ENCODE assay signal across 21 cellular contexts in the genomic region with DNA sequence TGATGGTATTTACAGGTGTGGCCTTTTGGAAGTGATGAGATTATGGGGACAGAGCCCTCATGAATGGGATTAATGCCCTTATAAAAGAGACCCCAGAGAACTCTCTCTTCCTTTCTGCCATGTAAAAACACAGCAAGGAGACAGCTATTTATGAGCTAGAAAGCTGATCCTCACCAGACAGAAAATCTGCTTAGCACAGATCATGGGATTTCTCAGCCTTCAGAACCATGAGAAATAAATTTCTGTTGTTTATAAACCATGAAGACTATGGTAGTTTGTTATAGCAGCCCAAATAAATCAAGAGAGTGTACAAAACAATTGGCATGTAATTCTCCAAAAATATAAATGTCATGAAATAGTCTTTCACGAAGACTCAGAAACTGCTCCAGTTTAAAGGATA.
"Had no signal": no experiment of that assay in that cellular context is flagged by ENCODE, and none has a peak within 500 bp of the region (broad histone marks: within the 10 kb centered on the region; RNA-seq: fewer than 3 reads in every experiment).

No MANE protein-coding gene starts in this region.

- H3K27ac ChIP-seq: esophagus muscularis mucosa, gastroesophageal sphincter, hepatocyte, lower lobe of right lung had no signal

- H3K27me3 ChIP-seq: esophagus muscularis mucosa, gastroesophageal sphincter, heart left ventricle, hepatocyte had no signal

- H3K27ac Mint-ChIP-seq: dendritic cell treated with granulocyte-macrophage colony-stimulating factor and Interleukin-4, amounts not matched to agents 40 ng/mL and 50 ng/mL, for 4 days; immature natural killer cell; mesothelial cell of epicardium; naive thymus-derived CD8-positive, alpha-beta T cell had no signal

- H3K4me2 ChIP-seq: hepatocyte had no signal

- H3K9me3 Mint-ChIP-seq: dendritic cell treated with granulocyte-macrophage colony-stimulating factor and Interleukin-4, amounts not matched to agents 40 ng/mL and 50 ng/mL, for 4 days; naive B cell; naive thymus-derived CD8-positive, alpha-beta T cell had no signal

- ATAC-seq: gastroesophageal sphincter; heart left ventricle; left colon; left lobe of liver; left ventricle myocardium superior; lower lobe of right lung; mucosa of descending colon; naive thymus-derived CD8-positive, alpha-beta T cell had no signal

- H3K4me1 ChIP-seq: heart left ventricle, lower lobe of right lung had no signal

- H3K9me3 ChIP-seq: esophagus muscularis mucosa, gastroesophageal sphincter, heart left ventricle, lower lobe of right lung, mucosa of descending colon had no signal

- H3K79me2 ChIP-seq: hepatocyte had no signal

- DNase-seq: cortex of kidney; effector memory CD4-positive, alpha-beta T cell; foreskin fibroblast; heart left ventricle; hypothalamus; immature natural killer cell; islet precursor cell; kidney; kidney glomerular epithelial cell; left colon; left ventricle myocardium superior; lower lobe of right lung; mucosa of descending colon; naive B cell; naive thymus-derived CD8-positive, alpha-beta T cell had no signal

- H3K4me3 Mint-ChIP-seq: dendritic cell treated with granulocyte-macrophage colony-stimulating factor and Interleukin-4, amounts not matched to agents 40 ng/mL and 50 ng/mL, for 4 days; immature natural killer cell; mesothelial cell of epicardium; naive B cell; naive thymus-derived CD8-positive, alpha-beta T cell had no signal

- H2AFZ ChIP-seq: hepatocyte had no signal

- H3K27me3 Mint-ChIP-seq: dendritic cell treated with granulocyte-macrophage colony-stimulating factor and Interleukin-4, amounts not matched to agents 40 ng/mL and 50 ng/mL, for 4 days; naive B cell had no signal

- H3K4me3 ChIP-seq: esophagus muscularis mucosa, gastroesophageal sphincter, heart left ventricle, hepatocyte, lower lobe of right lung, mucosa of descending colon had no signal

- H3K4me1 Mint-ChIP-seq: immature natural killer cell; naive thymus-derived CD8-positive, alpha-beta T cell had no signal

- H3K36me3 ChIP-seq: esophagus muscularis mucosa, gastroesophageal sphincter, heart left ventricle, lower lobe of right lung had no signal
